Comparison of ENCODE assay signal across 1 cellular context in the genomic region with DNA sequence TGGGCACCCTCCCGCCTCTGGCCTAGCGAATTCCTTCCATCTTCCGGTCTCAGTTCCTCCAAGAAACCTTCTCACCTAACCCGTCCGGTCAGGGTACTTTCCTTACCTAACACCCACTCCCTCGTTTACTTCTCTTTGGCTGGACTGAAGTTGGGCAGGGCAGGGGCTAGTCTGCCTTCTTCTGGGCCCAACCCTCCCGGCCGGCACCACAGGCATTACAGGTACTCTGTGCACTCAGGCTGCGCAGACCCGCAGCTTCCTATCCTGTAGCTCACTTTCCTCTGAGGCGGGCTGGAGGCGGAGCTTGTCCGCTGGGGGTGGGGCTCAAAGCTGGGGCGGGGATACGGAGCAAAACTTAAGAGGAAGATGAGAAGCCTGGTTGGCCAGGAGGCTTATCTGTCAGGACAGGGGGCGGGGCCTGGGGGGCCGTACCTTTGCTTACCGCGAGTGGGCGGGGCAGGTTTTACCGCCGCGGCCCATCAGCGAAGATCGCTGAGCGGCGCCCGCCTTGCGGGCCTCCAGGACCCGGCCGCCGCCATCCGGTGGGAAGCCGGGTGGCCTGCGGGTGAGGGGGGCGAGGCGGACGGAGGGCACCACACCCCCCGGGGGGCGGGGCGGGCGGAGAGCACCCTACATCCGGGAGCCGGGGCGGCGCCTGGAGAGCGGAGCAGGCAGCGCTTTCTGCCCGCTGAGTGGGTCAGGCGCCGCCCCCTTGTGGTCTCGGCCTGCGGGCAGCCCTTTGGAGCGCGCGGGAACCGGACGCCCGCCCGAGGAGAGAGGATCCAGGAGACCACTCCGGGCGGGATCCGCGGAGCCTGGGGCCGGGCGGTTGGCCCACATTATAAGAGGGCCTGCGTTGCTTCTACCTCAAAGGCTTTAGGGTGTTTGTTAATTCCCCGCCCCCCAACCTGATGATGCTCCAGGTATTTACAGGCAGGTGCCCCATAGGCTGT.
TF ChIP-seq lines count a peak whose summit lies in the region.

No MANE protein-coding gene starts in this region.

TF ChIP-seq in GM12878, 131 proteins besides CTCF, POLR2A, EP300 and RAD21 (continued from another document and continues in another):
- TF ChIP-seq RCOR1 (conservative IDR thresholded peaks at IDR 0.05; ENCODE audit: low read depth, low read length) = no peak
- TF ChIP-seq, protein P1, sequence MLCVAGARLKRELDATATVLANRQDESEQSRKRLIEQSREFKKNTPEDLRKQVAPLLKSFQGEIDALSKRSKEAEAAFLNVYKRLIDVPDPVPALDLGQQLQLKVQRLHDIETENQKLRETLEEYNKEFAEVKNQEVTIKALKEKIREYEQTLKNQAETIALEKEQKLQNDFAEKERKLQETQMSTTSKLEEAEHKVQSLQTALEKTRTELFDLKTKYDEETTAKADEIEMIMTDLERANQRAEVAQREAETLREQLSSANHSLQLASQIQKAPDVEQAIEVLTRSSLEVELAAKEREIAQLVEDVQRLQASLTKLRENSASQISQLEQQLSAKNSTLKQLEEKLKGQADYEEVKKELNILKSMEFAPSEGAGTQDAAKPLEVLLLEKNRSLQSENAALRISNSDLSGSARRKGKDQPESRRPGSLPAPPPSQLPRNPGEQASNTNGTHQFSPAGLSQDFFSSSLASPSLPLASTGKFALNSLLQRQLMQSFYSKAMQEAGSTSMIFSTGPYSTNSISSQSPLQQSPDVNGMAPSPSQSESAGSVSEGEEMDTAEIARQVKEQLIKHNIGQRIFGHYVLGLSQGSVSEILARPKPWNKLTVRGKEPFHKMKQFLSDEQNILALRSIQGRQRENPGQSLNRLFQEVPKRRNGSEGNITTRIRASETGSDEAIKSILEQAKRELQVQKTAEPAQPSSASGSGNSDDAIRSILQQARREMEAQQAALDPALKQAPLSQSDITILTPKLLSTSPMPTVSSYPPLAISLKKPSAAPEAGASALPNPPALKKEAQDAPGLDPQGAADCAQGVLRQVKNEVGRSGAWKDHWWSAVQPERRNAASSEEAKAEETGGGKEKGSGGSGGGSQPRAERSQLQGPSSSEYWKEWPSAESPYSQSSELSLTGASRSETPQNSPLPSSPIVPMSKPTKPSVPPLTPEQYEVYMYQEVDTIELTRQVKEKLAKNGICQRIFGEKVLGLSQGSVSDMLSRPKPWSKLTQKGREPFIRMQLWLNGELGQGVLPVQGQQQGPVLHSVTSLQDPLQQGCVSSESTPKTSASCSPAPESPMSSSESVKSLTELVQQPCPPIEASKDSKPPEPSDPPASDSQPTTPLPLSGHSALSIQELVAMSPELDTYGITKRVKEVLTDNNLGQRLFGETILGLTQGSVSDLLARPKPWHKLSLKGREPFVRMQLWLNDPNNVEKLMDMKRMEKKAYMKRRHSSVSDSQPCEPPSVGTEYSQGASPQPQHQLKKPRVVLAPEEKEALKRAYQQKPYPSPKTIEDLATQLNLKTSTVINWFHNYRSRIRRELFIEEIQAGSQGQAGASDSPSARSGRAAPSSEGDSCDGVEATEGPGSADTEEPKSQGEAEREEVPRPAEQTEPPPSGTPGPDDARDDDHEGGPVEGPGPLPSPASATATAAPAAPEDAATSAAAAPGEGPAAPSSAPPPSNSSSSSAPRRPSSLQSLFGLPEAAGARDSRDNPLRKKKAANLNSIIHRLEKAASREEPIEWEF (IDR thresholded peaks at IDR 0.05; ENCODE audit: insufficient replicate concordance, low read depth, low read length) = no peak
- TF ChIP-seq, protein P2, sequence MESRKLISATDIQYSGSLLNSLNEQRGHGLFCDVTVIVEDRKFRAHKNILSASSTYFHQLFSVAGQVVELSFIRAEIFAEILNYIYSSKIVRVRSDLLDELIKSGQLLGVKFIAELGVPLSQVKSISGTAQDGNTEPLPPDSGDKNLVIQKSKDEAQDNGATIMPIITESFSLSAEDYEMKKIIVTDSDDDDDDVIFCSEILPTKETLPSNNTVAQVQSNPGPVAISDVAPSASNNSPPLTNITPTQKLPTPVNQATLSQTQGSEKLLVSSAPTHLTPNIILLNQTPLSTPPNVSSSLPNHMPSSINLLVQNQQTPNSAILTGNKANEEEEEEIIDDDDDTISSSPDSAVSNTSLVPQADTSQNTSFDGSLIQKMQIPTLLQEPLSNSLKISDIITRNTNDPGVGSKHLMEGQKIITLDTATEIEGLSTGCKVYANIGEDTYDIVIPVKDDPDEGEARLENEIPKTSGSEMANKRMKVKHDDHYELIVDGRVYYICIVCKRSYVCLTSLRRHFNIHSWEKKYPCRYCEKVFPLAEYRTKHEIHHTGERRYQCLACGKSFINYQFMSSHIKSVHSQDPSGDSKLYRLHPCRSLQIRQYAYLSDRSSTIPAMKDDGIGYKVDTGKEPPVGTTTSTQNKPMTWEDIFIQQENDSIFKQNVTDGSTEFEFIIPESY (IDR thresholded peaks at IDR 0.05) = no peak
- no peak for TF ChIP-seq FOXK2 (IDR thresholded peaks at IDR 0.05)
- TF ChIP-seq, protein P3, sequence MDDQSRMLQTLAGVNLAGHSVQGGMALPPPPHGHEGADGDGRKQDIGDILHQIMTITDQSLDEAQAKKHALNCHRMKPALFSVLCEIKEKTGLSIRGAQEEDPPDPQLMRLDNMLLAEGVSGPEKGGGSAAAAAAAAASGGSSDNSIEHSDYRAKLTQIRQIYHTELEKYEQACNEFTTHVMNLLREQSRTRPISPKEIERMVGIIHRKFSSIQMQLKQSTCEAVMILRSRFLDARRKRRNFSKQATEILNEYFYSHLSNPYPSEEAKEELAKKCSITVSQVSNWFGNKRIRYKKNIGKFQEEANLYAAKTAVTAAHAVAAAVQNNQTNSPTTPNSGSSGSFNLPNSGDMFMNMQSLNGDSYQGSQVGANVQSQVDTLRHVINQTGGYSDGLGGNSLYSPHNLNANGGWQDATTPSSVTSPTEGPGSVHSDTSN (IDR thresholded peaks at IDR 0.05; ENCODE audit: insufficient replicate concordance, low read depth, low read length) = peak; percentile 93
- peak in 1 of 2 experiments; percentile 29; a peak in 1 of 3 replicates for TF ChIP-seq EGR1 (IDR thresholded peaks at IDR 0.05; ENCODE audit: borderline replicate concordance in 1 of 2, low read depth in 2 of 2, low read length in 2 of 2)
- TF ChIP-seq EED (IDR thresholded peaks at IDR 0.05; ENCODE audit: low read depth) = peak; percentile 65
- TF ChIP-seq RFX5 (IDR thresholded peaks at IDR 0.05; ENCODE audit: low read depth, low read length) = 0 out of 2 replicates have a peak, but pooled peaks have one; percentile 7
- peak; percentile 46; the same call in 1 of the 2 replicates for TF ChIP-seq CREB1 (IDR thresholded peaks at IDR 0.05; ENCODE audit: low read depth)
- TF ChIP-seq, protein P4, sequence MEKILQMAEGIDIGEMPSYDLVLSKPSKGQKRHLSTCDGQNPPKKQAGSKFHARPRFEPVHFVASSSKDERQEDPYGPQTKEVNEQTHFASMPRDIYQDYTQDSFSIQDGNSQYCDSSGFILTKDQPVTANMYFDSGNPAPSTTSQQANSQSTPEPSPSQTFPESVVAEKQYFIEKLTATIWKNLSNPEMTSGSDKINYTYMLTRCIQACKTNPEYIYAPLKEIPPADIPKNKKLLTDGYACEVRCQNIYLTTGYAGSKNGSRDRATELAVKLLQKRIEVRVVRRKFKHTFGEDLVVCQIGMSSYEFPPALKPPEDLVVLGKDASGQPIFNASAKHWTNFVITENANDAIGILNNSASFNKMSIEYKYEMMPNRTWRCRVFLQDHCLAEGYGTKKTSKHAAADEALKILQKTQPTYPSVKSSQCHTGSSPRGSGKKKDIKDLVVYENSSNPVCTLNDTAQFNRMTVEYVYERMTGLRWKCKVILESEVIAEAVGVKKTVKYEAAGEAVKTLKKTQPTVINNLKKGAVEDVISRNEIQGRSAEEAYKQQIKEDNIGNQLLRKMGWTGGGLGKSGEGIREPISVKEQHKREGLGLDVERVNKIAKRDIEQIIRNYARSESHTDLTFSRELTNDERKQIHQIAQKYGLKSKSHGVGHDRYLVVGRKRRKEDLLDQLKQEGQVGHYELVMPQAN (conservative IDR thresholded peaks at IDR 0.05) = 0 out of 2 replicates have a peak, but pooled peaks have one; percentile 53
- peak; percentile 73; the same call in 1 of the 2 replicates for TF ChIP-seq NBN (IDR thresholded peaks at IDR 0.05)
- no peak for TF ChIP-seq NFYA (IDR thresholded peaks at IDR 0.05; ENCODE audit: borderline replicate concordance, low read depth, low read length)
- no peak for TF ChIP-seq SUPT20H (IDR thresholded peaks at IDR 0.05; ENCODE audit: borderline replicate concordance, control insufficient read depth, low read depth, low read length)
- TF ChIP-seq SMAD1 (IDR thresholded peaks at IDR 0.05; ENCODE audit: low read depth, partially characterized antibody) = peak; percentile 35
- 0 out of 4 replicates have a peak, but pooled peaks of 1 of the 2 experiments have one; percentile 4 for TF ChIP-seq SRF (IDR thresholded peaks at IDR 0.05; ENCODE audit: low read depth in 2 of 2, low read length in 2 of 2)
- TF ChIP-seq, protein P5, sequence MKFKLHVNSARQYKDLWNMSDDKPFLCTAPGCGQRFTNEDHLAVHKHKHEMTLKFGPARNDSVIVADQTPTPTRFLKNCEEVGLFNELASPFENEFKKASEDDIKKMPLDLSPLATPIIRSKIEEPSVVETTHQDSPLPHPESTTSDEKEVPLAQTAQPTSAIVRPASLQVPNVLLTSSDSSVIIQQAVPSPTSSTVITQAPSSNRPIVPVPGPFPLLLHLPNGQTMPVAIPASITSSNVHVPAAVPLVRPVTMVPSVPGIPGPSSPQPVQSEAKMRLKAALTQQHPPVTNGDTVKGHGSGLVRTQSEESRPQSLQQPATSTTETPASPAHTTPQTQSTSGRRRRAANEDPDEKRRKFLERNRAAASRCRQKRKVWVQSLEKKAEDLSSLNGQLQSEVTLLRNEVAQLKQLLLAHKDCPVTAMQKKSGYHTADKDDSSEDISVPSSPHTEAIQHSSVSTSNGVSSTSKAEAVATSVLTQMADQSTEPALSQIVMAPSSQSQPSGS (IDR thresholded peaks at IDR 0.05; ENCODE audit: low read length) = no peak
- TF ChIP-seq RUNX3 (IDR thresholded peaks at IDR 0.05; ENCODE audit: low read length) = peak; percentile 78
- TF ChIP-seq TCF12 (IDR thresholded peaks at IDR 0.05; ENCODE audit: low read depth, low read length) = peak; percentile 20; the same call in 1 of the 2 replicates
- peak; percentile 23; the same call in 1 of the 2 replicates for TF ChIP-seq TBL1XR1 (IDR thresholded peaks at IDR 0.05; ENCODE audit: low read depth, low read length)
- TF ChIP-seq, protein P6, sequence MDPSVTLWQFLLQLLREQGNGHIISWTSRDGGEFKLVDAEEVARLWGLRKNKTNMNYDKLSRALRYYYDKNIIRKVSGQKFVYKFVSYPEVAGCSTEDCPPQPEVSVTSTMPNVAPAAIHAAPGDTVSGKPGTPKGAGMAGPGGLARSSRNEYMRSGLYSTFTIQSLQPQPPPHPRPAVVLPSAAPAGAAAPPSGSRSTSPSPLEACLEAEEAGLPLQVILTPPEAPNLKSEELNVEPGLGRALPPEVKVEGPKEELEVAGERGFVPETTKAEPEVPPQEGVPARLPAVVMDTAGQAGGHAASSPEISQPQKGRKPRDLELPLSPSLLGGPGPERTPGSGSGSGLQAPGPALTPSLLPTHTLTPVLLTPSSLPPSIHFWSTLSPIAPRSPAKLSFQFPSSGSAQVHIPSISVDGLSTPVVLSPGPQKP (IDR thresholded peaks at IDR 0.05; ENCODE audit: low read depth, low read length) = peak; percentile 23; the same call in 1 of the 2 replicates
- no peak for TF ChIP-seq ZNF217 (IDR thresholded peaks at IDR 0.05)
- peak; percentile 61 for TF ChIP-seq DPF2 (IDR thresholded peaks at IDR 0.05)
- TF ChIP-seq YBX1 (IDR thresholded peaks at IDR 0.05) = no peak
- TF ChIP-seq NRF1 (conservative IDR thresholded peaks at IDR 0.05; ENCODE audit: low read depth, low read length) = no peak
- no peak for TF ChIP-seq PAX5 (IDR thresholded peaks at IDR 0.05; ENCODE audit: borderline replicate concordance, low read depth, low read length)
- TF ChIP-seq, protein P7, sequence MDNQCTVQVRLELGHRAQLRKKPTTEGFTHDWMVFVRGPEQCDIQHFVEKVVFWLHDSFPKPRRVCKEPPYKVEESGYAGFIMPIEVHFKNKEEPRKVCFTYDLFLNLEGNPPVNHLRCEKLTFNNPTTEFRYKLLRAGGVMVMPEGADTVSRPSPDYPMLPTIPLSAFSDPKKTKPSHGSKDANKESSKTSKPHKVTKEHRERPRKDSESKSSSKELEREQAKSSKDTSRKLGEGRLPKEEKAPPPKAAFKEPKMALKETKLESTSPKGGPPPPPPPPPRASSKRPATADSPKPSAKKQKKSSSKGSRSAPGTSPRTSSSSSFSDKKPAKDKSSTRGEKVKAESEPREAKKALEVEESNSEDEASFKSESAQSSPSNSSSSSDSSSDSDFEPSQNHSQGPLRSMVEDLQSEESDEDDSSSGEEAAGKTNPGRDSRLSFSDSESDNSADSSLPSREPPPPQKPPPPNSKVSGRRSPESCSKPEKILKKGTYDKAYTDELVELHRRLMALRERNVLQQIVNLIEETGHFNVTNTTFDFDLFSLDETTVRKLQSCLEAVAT (IDR thresholded peaks at IDR 0.05) = peak; percentile 83
- TF ChIP-seq, protein P8, sequence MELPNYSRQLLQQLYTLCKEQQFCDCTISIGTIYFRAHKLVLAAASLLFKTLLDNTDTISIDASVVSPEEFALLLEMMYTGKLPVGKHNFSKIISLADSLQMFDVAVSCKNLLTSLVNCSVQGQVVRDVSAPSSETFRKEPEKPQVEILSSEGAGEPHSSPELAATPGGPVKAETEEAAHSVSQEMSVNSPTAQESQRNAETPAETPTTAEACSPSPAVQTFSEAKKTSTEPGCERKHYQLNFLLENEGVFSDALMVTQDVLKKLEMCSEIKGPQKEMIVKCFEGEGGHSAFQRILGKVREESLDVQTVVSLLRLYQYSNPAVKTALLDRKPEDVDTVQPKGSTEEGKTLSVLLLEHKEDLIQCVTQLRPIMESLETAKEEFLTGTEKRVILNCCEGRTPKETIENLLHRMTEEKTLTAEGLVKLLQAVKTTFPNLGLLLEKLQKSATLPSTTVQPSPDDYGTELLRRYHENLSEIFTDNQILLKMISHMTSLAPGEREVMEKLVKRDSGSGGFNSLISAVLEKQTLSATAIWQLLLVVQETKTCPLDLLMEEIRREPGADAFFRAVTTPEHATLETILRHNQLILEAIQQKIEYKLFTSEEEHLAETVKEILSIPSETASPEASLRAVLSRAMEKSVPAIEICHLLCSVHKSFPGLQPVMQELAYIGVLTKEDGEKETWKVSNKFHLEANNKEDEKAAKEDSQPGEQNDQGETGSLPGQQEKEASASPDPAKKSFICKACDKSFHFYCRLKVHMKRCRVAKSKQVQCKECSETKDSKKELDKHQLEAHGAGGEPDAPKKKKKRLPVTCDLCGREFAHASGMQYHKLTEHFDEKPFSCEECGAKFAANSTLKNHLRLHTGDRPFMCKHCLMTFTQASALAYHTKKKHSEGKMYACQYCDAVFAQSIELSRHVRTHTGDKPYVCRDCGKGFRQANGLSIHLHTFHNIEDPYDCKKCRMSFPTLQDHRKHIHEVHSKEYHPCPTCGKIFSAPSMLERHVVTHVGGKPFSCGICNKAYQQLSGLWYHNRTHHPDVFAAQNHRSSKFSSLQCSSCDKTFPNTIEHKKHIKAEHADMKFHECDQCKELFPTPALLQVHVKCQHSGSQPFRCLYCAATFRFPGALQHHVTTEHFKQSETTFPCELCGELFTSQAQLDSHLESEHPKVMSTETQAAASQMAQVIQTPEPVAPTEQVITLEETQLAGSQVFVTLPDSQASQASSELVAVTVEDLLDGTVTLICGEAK (IDR thresholded peaks at IDR 0.05; ENCODE audit: borderline replicate concordance) = peak; percentile 52; the same call in 1 of the 2 replicates
- 0 out of 2 replicates have a peak, but pooled peaks have one; percentile 60 for TF ChIP-seq STAT1 (conservative IDR thresholded peaks at IDR 0.05)
- TF ChIP-seq CHD4 (IDR thresholded peaks at IDR 0.05) = no peak
- TF ChIP-seq RB1 (IDR thresholded peaks at IDR 0.05; ENCODE audit: borderline replicate concordance) = peak; percentile 76; the same call in 1 of the 2 replicates
- no peak for TF ChIP-seq SUZ12 (IDR thresholded peaks at IDR 0.05; ENCODE audit: unreplicated experiment)
- no peak for TF ChIP-seq CBFB (IDR thresholded peaks at IDR 0.05; ENCODE audit: low read depth)
- TF ChIP-seq KLF5 (IDR thresholded peaks at IDR 0.05; ENCODE audit: partially characterized antibody) = peak; percentile 20
- TF ChIP-seq MXI1 (IDR thresholded peaks at IDR 0.05; ENCODE audit: low read depth, low read length) = no peak
- TF ChIP-seq NR2C1 (IDR thresholded peaks at IDR 0.05) = no peak
- TF ChIP-seq ZSCAN29 (IDR thresholded peaks at IDR 0.05) = no peak
